ENCODE assay signal across 11 cellular contexts in genomic region chr2:44937688-44938240, GRCh38. TPM values are rescaled to one million over a fixed set of nuclear protein-coding genes. Genes with fewer than 3 reads are reported as not detected.
DNase-seq lines count a peak whose midpoint lies in the region; ATAC-seq and TF ChIP-seq lines count a peak whose summit lies in the region.
"Had no signal": no experiment of that assay in that cellular context is flagged by ENCODE, and none has a peak within 500 bp of the region (broad histone marks: within the 10 kb centered on the region; RNA-seq: fewer than 3 reads in every experiment).

No MANE protein-coding gene starts in this region.

- 1% methylated on average over 29 of the region's 35 CpGs for WGBS in hepatocyte (ENCODE audit: low lambda C conversion rate, missing lambda C conversion rate)

- H3K4me1 ChIP-seq in left ventricle myocardium inferior (peaks cover 73% of the 10 kb centered on the region), hepatocyte (ENCODE audit: insufficient read depth) (peaks cover 29% of the 10 kb centered on the region), upper lobe of right lung (peaks cover 29% of the 10 kb centered on the region)

- no peak overlapping the region for H3K27ac ChIP-seq in left ventricle myocardium inferior (replicated peaks)
- H3K27ac ChIP-seq in hepatocyte = no peak overlapping the region
- H3K27ac ChIP-seq in upper lobe of right lung = no peak overlapping the region
- H3K27ac ChIP-seq: left lung, SK-N-MC had no signal

- H3K79me2 ChIP-seq in hepatocyte = no peaks in the 10 kb centered on the region

- H3K27me3 ChIP-seq in left ventricle myocardium inferior (ENCODE audit: low read depth) (peaks cover 100% of the 10 kb centered on the region), hepatocyte (peaks cover 98% of the 10 kb centered on the region), upper lobe of right lung (peaks cover 92% of the 10 kb centered on the region)

- intact Hi-C loops in left ventricle myocardium inferior (cut with micrococcal nuclease) = no loop called here
- intact Hi-C loops in left ventricle myocardium superior (cut with micrococcal nuclease) = no loop called here
- intact Hi-C loops in upper lobe of right lung (cut with DNase I) = no loop called here

- H3K36me3 ChIP-seq in left ventricle myocardium inferior = no peaks in the 10 kb centered on the region
- H3K36me3 ChIP-seq in hepatocyte (replicated peaks; ENCODE audit: insufficient read depth, low read depth) = no peaks in the 10 kb centered on the region
- no peaks in the 10 kb centered on the region for H3K36me3 ChIP-seq in upper lobe of right lung
- H3K36me3 ChIP-seq: left lung had no signal

- H3K9me2 ChIP-seq in hepatocyte (replicated peaks; ENCODE audit: insufficient read depth) = no peaks in the 10 kb centered on the region

- ATAC-seq in left ventricle myocardium superior (no peak), upper lobe of right lung (no peak), GM21390 (IDR thresholded peaks at IDR 0.05; ENCODE audit: unreplicated experiment) (no peak), GM19351 (IDR thresholded peaks at IDR 0.05; ENCODE audit: unreplicated experiment) (no peak)

- no peak for DNase-seq in left ventricle myocardium inferior
- no peak for DNase-seq in left ventricle myocardium superior
- DNase-seq in NCI-H510A (lab: John Stamatoyannopoulos, UW) = peak; percentile 80
- no peak for DNase-seq in hepatocyte (ENCODE audit: low spot score)
- DNase-seq in upper lobe of right lung = peak; percentile 61
- no peak for DNase-seq in activated CD4-positive, CD25-positive, alpha-beta regulatory T cell treated with anti-CD3 and anti-CD28 coated beads, Interleukin-2, amount 50 U/mL, for 72 hours
- DNase-seq: left lung had no signal

- peak overlapping the region; percentile 79 for H3K4me2 ChIP-seq in hepatocyte

- H3K4me3 ChIP-seq in left ventricle myocardium inferior = peak overlapping the region; percentile 56
- no peak overlapping the region for H3K4me3 ChIP-seq in hepatocyte
- no peak overlapping the region for H3K4me3 ChIP-seq in upper lobe of right lung

- no peak for TF ChIP-seq CTCF in left ventricle myocardium inferior (IDR thresholded peaks at IDR 0.05; ENCODE audit: borderline replicate concordance)
- peak; percentile 4 for TF ChIP-seq CTCF in hepatocyte (IDR thresholded peaks at IDR 0.05; ENCODE audit: poor library complexity)
- no peak for TF ChIP-seq CTCF in upper lobe of right lung (IDR thresholded peaks at IDR 0.05)

- H3K9me3 ChIP-seq in left ventricle myocardium inferior (replicated peaks) = no peaks in the 10 kb centered on the region
- no peaks in the 10 kb centered on the region for H3K9me3 ChIP-seq in hepatocyte (ENCODE audit: low read depth)
- no peaks in the 10 kb centered on the region for H3K9me3 ChIP-seq in upper lobe of right lung
- H3K9me3 ChIP-seq: left lung had no signal

- H4K20me1 ChIP-seq in hepatocyte (ENCODE audit: insufficient read depth, poor library complexity, severe bottlenecking) = no peaks in the 10 kb centered on the region

- peak overlapping the region; percentile 8 for H2AFZ ChIP-seq in hepatocyte

RNA-seq across cellular contexts. Expression of gene SIX3, which starts 3.7 kb away (rescaled TPM):
- total RNA-seq in left ventricle myocardium inferior (not detected), left ventricle myocardium superior (not detected), hepatocyte (not detected in 2 replicates), upper lobe of right lung (not detected)
- not detected in 2 replicates for polyA plus RNA-seq in hepatocyte
- total RNA-seq: bronchial epithelial cell, left lung had no signal

Comparison
In these comparisons a context has a peak if more than half of its experiments do, and no peak if none do; other contexts are left out.
1. DNase-seq: peak in NCI-H510A (single experiment) and upper lobe of right lung (single experiment); none in left ventricle myocardium inferior (single experiment), left ventricle myocardium superior (single experiment), hepatocyte (single experiment) and activated CD4-positive, CD25-positive, alpha-beta regulatory T cell treated with anti-CD3 and anti-CD28 coated beads, Interleukin-2, amount 50 U/mL, for 72 hours (single experiment).